1 cellular context compared by ENCODE assay signal in genomic region chr5:134370871-134371833, GRCh38.
TF ChIP-seq lines count a peak whose summit lies in the region.

Gene UBE2B (plus strand): TSS chr5:134371569. CDS start chr5:134371596, 27 bp downstream.

TF ChIP-seq in K562, 482 proteins besides CTCF, POLR2A, EP300 and RAD21 (continued from another document and continues in another):
- TF ChIP-seq, protein P1, sequence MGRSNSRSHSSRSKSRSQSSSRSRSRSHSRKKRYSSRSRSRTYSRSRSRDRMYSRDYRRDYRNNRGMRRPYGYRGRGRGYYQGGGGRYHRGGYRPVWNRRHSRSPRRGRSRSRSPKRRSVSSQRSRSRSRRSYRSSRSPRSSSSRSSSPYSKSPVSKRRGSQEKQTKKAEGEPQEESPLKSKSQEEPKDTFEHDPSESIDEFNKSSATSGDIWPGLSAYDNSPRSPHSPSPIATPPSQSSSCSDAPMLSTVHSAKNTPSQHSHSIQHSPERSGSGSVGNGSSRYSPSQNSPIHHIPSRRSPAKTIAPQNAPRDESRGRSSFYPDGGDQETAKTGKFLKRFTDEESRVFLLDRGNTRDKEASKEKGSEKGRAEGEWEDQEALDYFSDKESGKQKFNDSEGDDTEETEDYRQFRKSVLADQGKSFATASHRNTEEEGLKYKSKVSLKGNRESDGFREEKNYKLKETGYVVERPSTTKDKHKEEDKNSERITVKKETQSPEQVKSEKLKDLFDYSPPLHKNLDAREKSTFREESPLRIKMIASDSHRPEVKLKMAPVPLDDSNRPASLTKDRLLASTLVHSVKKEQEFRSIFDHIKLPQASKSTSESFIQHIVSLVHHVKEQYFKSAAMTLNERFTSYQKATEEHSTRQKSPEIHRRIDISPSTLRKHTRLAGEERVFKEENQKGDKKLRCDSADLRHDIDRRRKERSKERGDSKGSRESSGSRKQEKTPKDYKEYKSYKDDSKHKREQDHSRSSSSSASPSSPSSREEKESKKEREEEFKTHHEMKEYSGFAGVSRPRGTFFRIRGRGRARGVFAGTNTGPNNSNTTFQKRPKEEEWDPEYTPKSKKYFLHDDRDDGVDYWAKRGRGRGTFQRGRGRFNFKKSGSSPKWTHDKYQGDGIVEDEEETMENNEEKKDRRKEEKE (IDR thresholded peaks at IDR 0.05; ENCODE audit: borderline replicate concordance in 1 of 2, control insufficient read depth in 1 of 2, low read depth in 2 of 2, low read length in 1 of 2), result peak in 1 of 2 experiments; percentile 98; a peak in 2 of 4 replicates
- TF ChIP-seq, protein P2, sequence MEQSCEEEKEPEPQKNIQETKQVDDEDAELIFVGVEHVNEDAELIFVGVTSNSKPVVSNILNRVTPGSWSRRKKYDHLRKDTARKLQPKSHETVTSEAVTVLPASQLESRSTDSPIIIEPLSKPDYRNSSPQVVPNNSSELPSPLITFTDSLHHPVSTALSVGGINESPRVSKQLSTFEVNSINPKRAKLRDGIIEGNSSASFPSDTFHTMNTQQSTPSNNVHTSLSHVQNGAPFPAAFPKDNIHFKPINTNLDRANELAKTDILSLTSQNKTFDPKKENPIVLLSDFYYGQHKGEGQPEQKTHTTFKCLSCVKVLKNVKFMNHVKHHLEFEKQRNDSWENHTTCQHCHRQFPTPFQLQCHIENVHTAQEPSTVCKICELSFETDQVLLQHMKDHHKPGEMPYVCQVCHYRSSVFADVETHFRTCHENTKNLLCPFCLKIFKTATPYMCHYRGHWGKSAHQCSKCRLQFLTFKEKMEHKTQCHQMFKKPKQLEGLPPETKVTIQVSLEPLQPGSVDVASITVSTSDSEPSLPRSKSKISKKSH (CRISPR knock-in tag; IDR thresholded peaks at IDR 0.05), result no peak
- TF ChIP-seq KLF10 (CRISPR knock-in tag; IDR thresholded peaks at IDR 0.05), result no peak
- no peak for TF ChIP-seq SNIP1 (IDR thresholded peaks at IDR 0.05; ENCODE audit: low read depth)
- TF ChIP-seq ZNF699 (CRISPR knock-in tag; IDR thresholded peaks at IDR 0.05; ENCODE audit: insufficient replicate concordance), result no peak
- no peak for TF ChIP-seq U2AF1 (optimal IDR thresholded peaks at IDR 0.05; ENCODE audit: low read depth, low read length)
- no peak for TF ChIP-seq ZNF764 (CRISPR knock-in tag; IDR thresholded peaks at IDR 0.05; ENCODE audit: low read depth)
- TF ChIP-seq ARHGAP35 (IDR thresholded peaks at IDR 0.05; ENCODE audit: partially characterized antibody), result no peak
- peak; percentile 49; the same call in 1 of the 2 replicates for TF ChIP-seq NR2C2 (CRISPR knock-in tag; IDR thresholded peaks at IDR 0.05)
- peak; percentile 83 for TF ChIP-seq NR2C2 (tag; IDR thresholded peaks at IDR 0.05)
- TF ChIP-seq EGR1 (conservative IDR thresholded peaks at IDR 0.05), result peak; percentile 97
- TF ChIP-seq ZFPM2 (CRISPR knock-in tag; IDR thresholded peaks at IDR 0.05), result no peak
- peak; percentile 38 for TF ChIP-seq MXD1 (CRISPR knock-in tag; IDR thresholded peaks at IDR 0.05; ENCODE audit: borderline replicate concordance, poor library complexity, severe bottlenecking)
- TF ChIP-seq PML (IDR thresholded peaks at IDR 0.05; ENCODE audit: low read length), result peak; percentile 65
- no peak for TF ChIP-seq CBX2 (IDR thresholded peaks at IDR 0.05; ENCODE audit: insufficient read depth, low read length, poor library complexity, severe bottlenecking)
- TF ChIP-seq ZBTB9 (CRISPR knock-in tag; IDR thresholded peaks at IDR 0.05), result no peak; the same call in 1 of the 2 replicates
- no peak for TF ChIP-seq ZNF780A (CRISPR knock-in tag; IDR thresholded peaks at IDR 0.05)
- TF ChIP-seq ZNF707 (CRISPR knock-in tag; conservative IDR thresholded peaks at IDR 0.05), result no peak
- TF ChIP-seq, protein P3, sequence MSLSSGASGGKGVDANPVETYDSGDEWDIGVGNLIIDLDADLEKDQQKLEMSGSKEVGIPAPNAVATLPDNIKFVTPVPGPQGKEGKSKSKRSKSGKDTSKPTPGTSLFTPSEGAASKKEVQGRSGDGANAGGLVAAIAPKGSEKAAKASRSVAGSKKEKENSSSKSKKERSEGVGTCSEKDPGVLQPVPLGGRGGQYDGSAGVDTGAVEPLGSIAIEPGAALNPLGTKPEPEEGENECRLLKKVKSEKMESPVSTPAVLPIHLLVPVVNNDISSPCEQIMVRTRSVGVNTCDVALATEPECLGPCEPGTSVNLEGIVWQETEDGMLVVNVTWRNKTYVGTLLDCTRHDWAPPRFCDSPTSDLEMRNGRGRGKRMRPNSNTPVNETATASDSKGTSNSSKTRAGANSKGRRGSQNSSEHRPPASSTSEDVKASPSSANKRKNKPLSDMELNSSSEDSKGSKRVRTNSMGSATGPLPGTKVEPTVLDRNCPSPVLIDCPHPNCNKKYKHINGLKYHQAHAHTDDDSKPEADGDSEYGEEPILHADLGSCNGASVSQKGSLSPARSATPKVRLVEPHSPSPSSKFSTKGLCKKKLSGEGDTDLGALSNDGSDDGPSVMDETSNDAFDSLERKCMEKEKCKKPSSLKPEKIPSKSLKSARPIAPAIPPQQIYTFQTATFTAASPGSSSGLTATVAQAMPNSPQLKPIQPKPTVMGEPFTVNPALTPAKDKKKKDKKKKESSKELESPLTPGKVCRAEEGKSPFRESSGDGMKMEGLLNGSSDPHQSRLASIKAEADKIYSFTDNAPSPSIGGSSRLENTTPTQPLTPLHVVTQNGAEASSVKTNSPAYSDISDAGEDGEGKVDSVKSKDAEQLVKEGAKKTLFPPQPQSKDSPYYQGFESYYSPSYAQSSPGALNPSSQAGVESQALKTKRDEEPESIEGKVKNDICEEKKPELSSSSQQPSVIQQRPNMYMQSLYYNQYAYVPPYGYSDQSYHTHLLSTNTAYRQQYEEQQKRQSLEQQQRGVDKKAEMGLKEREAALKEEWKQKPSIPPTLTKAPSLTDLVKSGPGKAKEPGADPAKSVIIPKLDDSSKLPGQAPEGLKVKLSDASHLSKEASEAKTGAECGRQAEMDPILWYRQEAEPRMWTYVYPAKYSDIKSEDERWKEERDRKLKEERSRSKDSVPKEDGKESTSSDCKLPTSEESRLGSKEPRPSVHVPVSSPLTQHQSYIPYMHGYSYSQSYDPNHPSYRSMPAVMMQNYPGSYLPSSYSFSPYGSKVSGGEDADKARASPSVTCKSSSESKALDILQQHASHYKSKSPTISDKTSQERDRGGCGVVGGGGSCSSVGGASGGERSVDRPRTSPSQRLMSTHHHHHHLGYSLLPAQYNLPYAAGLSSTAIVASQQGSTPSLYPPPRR (CRISPR knock-in tag; IDR thresholded peaks at IDR 0.05; ENCODE audit: borderline replicate concordance), result no peak
- TF ChIP-seq TCFL5 (CRISPR knock-in tag; conservative IDR thresholded peaks at IDR 0.05), result no peak
- peak; percentile 76; the same call in 1 of the 2 replicates for TF ChIP-seq CREB3L1 (IDR thresholded peaks at IDR 0.05; ENCODE audit: borderline replicate concordance, low read depth)
- TF ChIP-seq ZNF668 (CRISPR knock-in tag; IDR thresholded peaks at IDR 0.05), result no peak
- peak; percentile 93 for TF ChIP-seq JUND (IDR thresholded peaks at IDR 0.05; ENCODE audit: borderline replicate concordance, low read depth, low read length)
- TF ChIP-seq JUND (tag; IDR thresholded peaks at IDR 0.05; ENCODE audit: borderline replicate concordance, low read depth, low read length), result peak; percentile 90; the same call in 2 of the 3 replicates
- TF ChIP-seq ZNF324 (CRISPR knock-in tag; IDR thresholded peaks at IDR 0.05), result no peak
- TF ChIP-seq C11orf30 (IDR thresholded peaks at IDR 0.05; ENCODE audit: low read depth), result peak; percentile 70
- peak; percentile 95 for TF ChIP-seq EP400 (IDR thresholded peaks at IDR 0.05)
- no peak for TF ChIP-seq ZNF143 (CRISPR knock-in tag; IDR thresholded peaks at IDR 0.05)
- no peak for TF ChIP-seq SAFB2 (IDR thresholded peaks at IDR 0.05; ENCODE audit: borderline replicate concordance, low read depth, low read length, severe bottlenecking)
- no peak for TF ChIP-seq ZNF224 (CRISPR knock-in tag; IDR thresholded peaks at IDR 0.05)
- TF ChIP-seq, protein P4, sequence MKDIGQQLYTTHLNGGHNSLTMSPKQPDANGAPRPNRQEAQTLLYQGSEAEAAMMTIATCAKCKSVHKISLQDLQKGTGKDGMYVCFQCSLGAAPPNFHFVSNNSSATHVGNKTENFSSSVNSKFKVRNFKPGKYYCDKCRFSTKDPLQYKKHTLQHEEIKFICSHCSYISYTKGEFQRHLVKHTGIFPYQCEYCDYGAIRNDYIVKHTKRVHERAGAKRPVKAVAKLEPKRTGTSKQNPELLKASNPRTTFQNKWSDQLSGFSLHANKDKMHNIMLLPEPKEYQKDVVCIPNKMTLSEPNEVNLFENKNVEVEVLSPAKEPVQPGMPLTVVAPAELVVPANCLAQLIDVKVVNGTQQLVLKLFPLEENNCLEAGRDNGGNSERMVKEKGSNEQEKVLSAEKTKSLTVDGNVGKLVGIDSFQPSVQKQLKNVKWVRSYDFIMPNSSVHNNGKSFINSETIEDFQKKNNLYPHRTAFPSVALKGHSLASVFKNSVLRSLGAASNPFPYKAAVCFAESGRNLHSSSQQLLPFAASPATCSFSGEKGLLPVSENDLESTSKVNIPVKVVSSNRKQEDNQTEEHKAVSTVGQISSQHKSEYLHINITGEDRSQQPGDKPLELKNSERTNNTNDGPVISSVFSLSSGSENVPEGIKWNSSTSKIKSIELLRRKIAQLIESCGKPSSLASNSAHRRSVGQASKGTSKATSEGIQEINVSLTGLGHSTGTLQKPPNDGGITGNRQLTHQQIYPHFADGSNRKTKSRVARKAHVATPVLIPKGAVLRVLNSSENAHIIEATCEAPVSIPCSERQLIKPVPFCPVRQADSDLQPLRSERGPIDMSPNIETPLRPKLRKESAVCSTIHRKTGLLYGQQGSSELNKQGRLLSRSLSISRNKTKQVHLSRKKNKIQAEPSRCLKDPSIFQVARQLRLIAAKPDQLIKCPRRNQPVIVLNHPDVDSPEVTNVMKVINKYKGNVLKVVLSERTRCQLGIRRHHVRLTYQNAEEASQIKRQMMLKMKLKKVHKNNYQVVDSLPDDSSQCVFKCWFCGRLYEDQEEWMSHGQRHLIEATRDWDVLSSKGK (CRISPR knock-in tag; IDR thresholded peaks at IDR 0.05), result no peak
- TF ChIP-seq, protein P5, sequence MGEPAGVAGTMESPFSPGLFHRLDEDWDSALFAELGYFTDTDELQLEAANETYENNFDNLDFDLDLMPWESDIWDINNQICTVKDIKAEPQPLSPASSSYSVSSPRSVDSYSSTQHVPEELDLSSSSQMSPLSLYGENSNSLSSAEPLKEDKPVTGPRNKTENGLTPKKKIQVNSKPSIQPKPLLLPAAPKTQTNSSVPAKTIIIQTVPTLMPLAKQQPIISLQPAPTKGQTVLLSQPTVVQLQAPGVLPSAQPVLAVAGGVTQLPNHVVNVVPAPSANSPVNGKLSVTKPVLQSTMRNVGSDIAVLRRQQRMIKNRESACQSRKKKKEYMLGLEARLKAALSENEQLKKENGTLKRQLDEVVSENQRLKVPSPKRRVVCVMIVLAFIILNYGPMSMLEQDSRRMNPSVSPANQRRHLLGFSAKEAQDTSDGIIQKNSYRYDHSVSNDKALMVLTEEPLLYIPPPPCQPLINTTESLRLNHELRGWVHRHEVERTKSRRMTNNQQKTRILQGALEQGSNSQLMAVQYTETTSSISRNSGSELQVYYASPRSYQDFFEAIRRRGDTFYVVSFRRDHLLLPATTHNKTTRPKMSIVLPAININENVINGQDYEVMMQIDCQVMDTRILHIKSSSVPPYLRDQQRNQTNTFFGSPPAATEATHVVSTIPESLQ (CRISPR knock-in tag; IDR thresholded peaks at IDR 0.05), result no peak
- TF ChIP-seq ZNF431 (CRISPR knock-in tag; IDR thresholded peaks at IDR 0.05), result no peak
- no peak for TF ChIP-seq TEAD4 (IDR thresholded peaks at IDR 0.05; ENCODE audit: low read length)
- no peak for TF ChIP-seq TEAD4 (CRISPR knock-in tag; IDR thresholded peaks at IDR 0.05; ENCODE audit: borderline replicate concordance)
- TF ChIP-seq RBM22 (IDR thresholded peaks at IDR 0.05; ENCODE audit: low read depth, low read length, poor library complexity, severe bottlenecking), result no peak
- no peak for TF ChIP-seq DLX4 (CRISPR knock-in tag; IDR thresholded peaks at IDR 0.05)
- TF ChIP-seq NCOA2 (IDR thresholded peaks at IDR 0.05; ENCODE audit: partially characterized antibody in 2 of 2), result no peak
- peak; percentile 80; the same call in 1 of the 2 replicates for TF ChIP-seq BACH1 (tag; IDR thresholded peaks at IDR 0.05)
- no peak for TF ChIP-seq ELF2 (CRISPR knock-in tag; IDR thresholded peaks at IDR 0.05)
- no peak; the same call in 1 of the 2 replicates for TF ChIP-seq KLF16 (IDR thresholded peaks at IDR 0.05)
- no peak for TF ChIP-seq ZNF830 (CRISPR knock-in tag; IDR thresholded peaks at IDR 0.05)
- no peak for TF ChIP-seq ZNF551 (CRISPR knock-in tag; IDR thresholded peaks at IDR 0.05)
- TF ChIP-seq BRD4 (IDR thresholded peaks at IDR 0.05), result peak; percentile 55; the same call in 1 of the 2 replicates
- peak; percentile 65 for TF ChIP-seq ARID1B (IDR thresholded peaks at IDR 0.05)
- peak; percentile 86; the same call in 1 of the 2 replicates for TF ChIP-seq ZBTB7A (IDR thresholded peaks at IDR 0.05; ENCODE audit: borderline replicate concordance, control insufficient read depth, low read depth, low read length)
